In the genomic region with DNA sequence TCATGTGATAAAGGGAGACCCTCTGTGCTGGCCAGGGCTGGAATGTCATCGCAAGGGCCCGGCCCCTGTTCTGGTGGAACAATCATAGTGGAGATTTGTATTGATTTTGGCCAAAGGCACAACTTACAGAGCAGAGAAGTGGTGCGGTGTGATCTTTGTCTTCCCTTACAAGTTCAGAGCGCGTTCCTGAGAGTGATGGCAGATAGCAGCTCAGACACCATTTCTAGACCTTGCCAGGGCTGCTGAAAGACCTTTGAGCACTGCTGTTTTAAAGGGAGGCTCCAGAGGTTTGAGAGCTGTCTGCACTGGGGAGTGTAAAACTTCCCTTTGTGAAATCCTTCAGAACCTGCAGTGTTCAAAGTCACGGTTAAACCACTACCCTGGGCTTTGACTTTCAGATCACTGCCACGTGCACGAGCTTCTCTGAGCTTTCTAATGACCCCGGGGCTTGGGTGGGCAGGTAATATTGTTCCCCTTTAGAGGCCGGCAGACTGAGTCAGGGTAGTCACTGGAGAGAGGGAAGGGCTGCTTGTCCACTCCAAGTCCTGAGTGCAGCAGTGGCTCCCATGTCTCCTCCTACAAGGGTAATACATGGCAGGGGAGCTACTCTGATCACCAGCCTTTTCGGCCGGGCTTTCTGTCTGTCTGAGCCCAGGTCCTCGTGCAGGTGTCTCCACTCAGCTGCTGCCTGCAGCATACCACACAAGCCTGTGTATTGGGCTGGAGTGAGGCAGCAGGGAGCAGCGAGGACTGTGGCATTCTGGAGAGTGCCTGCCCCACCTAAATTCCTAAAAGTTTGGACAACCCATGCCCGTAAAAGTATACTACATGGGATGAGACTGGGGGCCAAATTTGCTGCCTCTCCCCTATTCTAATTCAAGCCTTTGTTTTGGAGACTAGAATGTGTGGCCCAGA, we compare ENCODE assay signal across 15 cellular contexts.
DNase-seq lines count a peak whose midpoint lies in the region; ATAC-seq and TF ChIP-seq lines count a peak whose summit lies in the region.
"Had no signal": no experiment of that assay in that cellular context is flagged by ENCODE, and none has a peak within 500 bp of the region (broad histone marks: within the 10 kb centered on the region; RNA-seq: fewer than 3 reads in every experiment).

No MANE protein-coding gene starts in this region.

- no TSS peak for BruUV-seq in OCI-LY7 (replicated peaks; lab: Mats Ljungman, UMichigan)
- BruUV-seq in MCF 10A (replicated peaks; lab: Mats Ljungman, UMichigan): no TSS peak

- CTCF ChIA-PET in OCI-LY7 (lab: Charles Lee; ENCODE audit: unreplicated experiment): interaction anchor here (0.9 to 1.7 kb wide), 3 partner anchors 17 to 57 kb away, joined by 3 to 7 read pairs (median 3); no protein-coding TSS in a partner anchor
- CTCF ChIA-PET in MCF 10A (lab: Yijun Ruan, JAX): interaction anchor here (0.9 to 1.5 kb wide), 2 partner anchors 64 to 1086 kb away, joined by 3 to 7 read pairs; no protein-coding TSS in a partner anchor

- H3K9me3 Mint-ChIP-seq in type B pancreatic cell (no peaks in the 10 kb centered on the region), MCF 10A (ENCODE audit: unreplicated experiment) (no peaks in the 10 kb centered on the region)
- H3K9me3 Mint-ChIP-seq: activated CD4-positive, alpha-beta T cell treated with anti-CD3 and anti-CD28 coated beads, Interleukin-2, amount 10 ng/mL, durations not matched to agents 7 days and 5 days; activated naive CD8-positive, alpha-beta T cell treated with anti-CD3 and anti-CD28 coated beads, Interleukin-2, amount 50 U/mL, for 24 hours had no signal

- H2AFZ ChIP-seq in OCI-LY7 (ENCODE audit: low read length): no peak overlapping the region

- no peaks in the 10 kb centered on the region for H3K27me3 ChIP-seq in heart right ventricle
- H3K27me3 ChIP-seq in iPS-20b (ENCODE audit: insufficient read depth, low read length): no peaks in the 10 kb centered on the region

- intact Hi-C loops in heart right ventricle (cut with DNase I): loop anchor here in 2 of 10 donors (2.0 to 10.0 kb wide), 2 partner anchors 19 to 57 kb away; no protein-coding TSS in a partner anchor
- intact Hi-C loops in left cardiac atrium (cut with DNase I): no loop called here
- intact Hi-C loops in OCI-LY7 (cut with micrococcal nuclease; ENCODE audit: unreplicated experiment): no loop called here
- intact Hi-C loops in MCF 10A (cut with micrococcal nuclease): no loop called here

- H3K9me3 ChIP-seq in heart right ventricle (no peaks in the 10 kb centered on the region), OCI-LY7 (ENCODE audit: low read length) (no peaks in the 10 kb centered on the region), iPS-20b (ENCODE audit: insufficient read depth, low read depth, low read length) (no peaks in the 10 kb centered on the region)
- H3K9me3 ChIP-seq: psoas muscle had no signal

- TF ChIP-seq CTCF in heart right ventricle (IDR thresholded peaks at IDR 0.05) (no peak), OCI-LY7 (conservative IDR thresholded peaks at IDR 0.05; ENCODE audit: low read length) (no peak), type B pancreatic cell (conservative IDR thresholded peaks at IDR 0.05) (no peak), MCF 10A (IDR thresholded peaks at IDR 0.05; ENCODE audit: unreplicated experiment) (no peak)

- H3K4me2 ChIP-seq in OCI-LY7 (ENCODE audit: low read length): peak overlapping the region; percentile 54

- H3K4me1 ChIP-seq in heart right ventricle: peaks cover 58 to 100% (median 97%) of the 10 kb centered on the region in 9 donors
- H3K4me1 ChIP-seq in OCI-LY7 (ENCODE audit: insufficient read depth, low read length, poor library complexity, severe bottlenecking): peaks cover 58% of the 10 kb centered on the region
- peaks cover 66% of the 10 kb centered on the region for H3K4me1 ChIP-seq in iPS-20b (ENCODE audit: insufficient read depth, low read length)

- H3K36me3 ChIP-seq in heart right ventricle: peaks cover 0 to 39% (median 0%) of the 10 kb centered on the region in 9 donors
- no peaks in the 10 kb centered on the region for H3K36me3 ChIP-seq in OCI-LY7 (ENCODE audit: insufficient read depth, low read length)
- H3K36me3 ChIP-seq in iPS-20b (ENCODE audit: insufficient read depth, low read depth, low read length): peaks cover 9% of the 10 kb centered on the region

- no peaks in the 10 kb centered on the region for H4K20me1 ChIP-seq in OCI-LY7 (ENCODE audit: insufficient read depth, low read length)

- no peaks in the 10 kb centered on the region for H3K9me2 ChIP-seq in OCI-LY7 (ENCODE audit: insufficient read depth, low read length)

- H3K27me3 Mint-ChIP-seq in type B pancreatic cell (no peaks in the 10 kb centered on the region), MCF 10A (ENCODE audit: insufficient read depth, unreplicated experiment) (no peaks in the 10 kb centered on the region)
- H3K27me3 Mint-ChIP-seq: activated CD4-positive, alpha-beta T cell treated with anti-CD3 and anti-CD28 coated beads, Interleukin-2, amount 10 ng/mL, durations not matched to agents 7 days and 5 days; activated naive CD8-positive, alpha-beta T cell treated with anti-CD3 and anti-CD28 coated beads, Interleukin-2, amount 50 U/mL, for 24 hours had no signal

- peaks cover 3% of the 10 kb centered on the region; the same call in 1 of the 2 replicates for H3K79me2 ChIP-seq in OCI-LY7 (ENCODE audit: insufficient read depth, low read depth, low read length)

- POLR2A ChIA-PET in OCI-LY7 (lab: Charles Lee) (interaction anchor here (0.7 to 1.7 kb wide), 7 partner anchors 8 to 136 kb away, joined by 3 to 7 read pairs (median 3); no protein-coding TSS in a partner anchor), MCF 10A (lab: Yijun Ruan, JAX) (no interaction called here)

- H3K9ac ChIP-seq in iPS-20b (ENCODE audit: low read depth, low read length): peak overlapping the region; percentile 42; the same call in 1 of the 2 replicates

- no peak for DNase-seq in heart right ventricle
- DNase-seq in left cardiac atrium: no peak
- DNase-seq in OCI-LY7 (ENCODE audit: low spot score): peak; percentile 24
- no peak for DNase-seq in type B pancreatic cell (ENCODE audit: extremely low spot score, unreplicated experiment)
- no peak for DNase-seq in MCF 10A (ENCODE audit: unreplicated experiment)
- DNase-seq: activated CD4-positive, alpha-beta T cell treated with anti-CD3 and anti-CD28 coated beads, Interleukin-2, amount 10 ng/mL, durations not matched to agents 7 days and 5 days; activated naive CD8-positive, alpha-beta T cell treated with anti-CD3 and anti-CD28 coated beads, Interleukin-2, amount 50 U/mL, for 24 hours; activated T-cell treated with anti-CD3 and anti-CD28 coated beads, Interleukin-2, amount 50 U/mL, for 1 hour; NCI-H1092 treated with DMSO at 0.1 percent for 48 hours; SHP77; T1000 had no signal

- peak overlapping the region in 9 of 10 donors; percentile 47 to 97 (median 91) for H3K27ac ChIP-seq in heart right ventricle
- no peak overlapping the region for H3K27ac ChIP-seq in OCI-LY7 (ENCODE audit: low read depth, low read length, poor library complexity, severe bottlenecking)
- peak overlapping the region; percentile 43 for H3K27ac ChIP-seq in iPS-20b (ENCODE audit: low read length)
- H3K27ac ChIP-seq: psoas muscle had no signal

- H3K4me3 ChIP-seq in heart right ventricle (no peak overlapping the region), OCI-LY7 (ENCODE audit: low read depth, low read length, poor library complexity, severe bottlenecking) (peak overlapping the region; percentile 5), iPS-20b (ENCODE audit: low read length) (no peak overlapping the region)
- H3K4me3 ChIP-seq: psoas muscle had no signal

- 67 to 73% methylated on average over 15 of the region's 15 CpGs for WGBS in heart right ventricle, 2 donors

- peak overlapping the region; percentile 31 for H3K4me3 Mint-ChIP-seq in type B pancreatic cell
- no peak overlapping the region for H3K4me3 Mint-ChIP-seq in MCF 10A (ENCODE audit: unreplicated experiment)
- H3K4me3 Mint-ChIP-seq: activated CD4-positive, alpha-beta T cell treated with anti-CD3 and anti-CD28 coated beads, Interleukin-2, amount 10 ng/mL, durations not matched to agents 7 days and 5 days; activated naive CD8-positive, alpha-beta T cell treated with anti-CD3 and anti-CD28 coated beads, Interleukin-2, amount 50 U/mL, for 24 hours had no signal

- H3K36me3 Mint-ChIP-seq in type B pancreatic cell (peaks cover 8% of the 10 kb centered on the region), MCF 10A (ENCODE audit: insufficient read depth, unreplicated experiment) (peaks cover 18% of the 10 kb centered on the region)

- H3K4me1 Mint-ChIP-seq in type B pancreatic cell (ENCODE audit: unreplicated experiment) (peaks cover 71% of the 10 kb centered on the region), MCF 10A (ENCODE audit: insufficient read depth, unreplicated experiment) (peaks cover 16% of the 10 kb centered on the region)

- no peak for ATAC-seq in heart right ventricle
- ATAC-seq in left cardiac atrium: no peak
- ATAC-seq in HG03097 (IDR thresholded peaks at IDR 0.05; ENCODE audit: low FRiP score, unreplicated experiment): no peak
- ATAC-seq in GM21367 (IDR thresholded peaks at IDR 0.05; ENCODE audit: unreplicated experiment): no peak
- ATAC-seq: activated naive CD8-positive, alpha-beta T cell treated with anti-CD3 and anti-CD28 coated beads, Interleukin-2, amount 50 U/mL, for 24 hours; psoas muscle had no signal

- H3K27ac Mint-ChIP-seq in type B pancreatic cell: no peak overlapping the region
- no peak overlapping the region for H3K27ac Mint-ChIP-seq in MCF 10A (ENCODE audit: low read depth, unreplicated experiment)
- H3K27ac Mint-ChIP-seq: activated CD4-positive, alpha-beta T cell treated with anti-CD3 and anti-CD28 coated beads, Interleukin-2, amount 10 ng/mL, durations not matched to agents 7 days and 5 days; activated naive CD8-positive, alpha-beta T cell treated with anti-CD3 and anti-CD28 coated beads, Interleukin-2, amount 50 U/mL, for 24 hours had no signal
